Comparison of ENCODE assay signal across 9 cellular contexts in the genomic region with DNA sequence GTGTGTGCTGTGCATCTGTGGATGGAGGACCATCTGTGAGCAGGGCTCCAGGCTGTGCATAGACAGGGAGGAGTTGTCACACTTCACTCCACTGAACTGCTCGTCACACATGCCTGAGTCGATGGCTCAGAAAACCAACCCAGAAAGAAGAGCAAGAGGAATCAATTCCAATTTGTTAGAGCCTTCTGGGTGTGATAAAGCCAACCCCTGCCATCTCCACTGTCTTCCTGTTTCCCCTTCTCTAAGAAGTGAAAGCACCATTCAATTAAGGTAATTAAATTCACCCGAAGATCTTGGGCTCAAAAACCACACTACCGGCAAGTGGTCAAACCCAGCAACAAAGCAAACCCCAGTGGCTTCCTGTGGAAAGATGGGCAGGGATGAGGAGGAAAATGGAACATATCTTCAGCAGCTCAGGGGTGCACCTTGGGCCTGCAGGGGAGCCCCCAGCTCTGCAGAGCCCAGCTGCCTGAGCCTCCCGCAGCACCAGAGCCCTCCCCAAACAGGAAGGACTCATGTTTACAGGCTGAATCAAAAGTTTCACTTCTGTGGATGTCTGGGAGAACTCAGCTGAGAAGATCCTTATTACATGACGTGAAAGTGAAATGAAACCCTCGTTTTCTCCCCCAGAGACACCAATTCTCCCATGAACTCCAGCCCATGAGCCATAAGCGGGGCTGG. TPM values are rescaled to one million over a fixed set of nuclear protein-coding genes. Genes with fewer than 3 reads are reported as not detected.
A peak's percentile ranks its signal among the peaks of the same experiment; 100 is the strongest.
DNase-seq lines count a peak whose midpoint lies in the region; ATAC-seq and TF ChIP-seq lines count a peak whose summit lies in the region.
"Had no signal": no experiment of that assay in that cellular context is flagged by ENCODE, and none has a peak within 500 bp of the region (broad histone marks: within the 10 kb centered on the region; RNA-seq: fewer than 3 reads in every experiment).

No MANE protein-coding gene starts in this region.

- no peaks in the 10 kb centered on the region for H3K9me3 Mint-ChIP-seq in activated T-cell treated with anti-CD3 and anti-CD28 coated beads, Interleukin-2, amount 50 U/mL, for 24 hours
- H3K9me3 Mint-ChIP-seq in IgD-negative memory B cell, result peaks cover 0 to 5% (median 0%) of the 10 kb centered on the region in 3 donors
- peaks cover 3% of the 10 kb centered on the region in 2 donors for H3K9me3 Mint-ChIP-seq in activated naive CD4-positive, alpha-beta T cell treated with anti-CD3 and anti-CD28 coated beads, Interleukin-2, amount 50 U/mL, for 72 hours
- H3K9me3 Mint-ChIP-seq in stimulated activated naive B cell treated with anti-CD40 and anti-IgM and Interleukin-4, amounts not matched to agents 10 μg/mL and 1 μg/mL and 100 μg/mL, for 72 hours, result peaks cover 0 to 3% of the 10 kb centered on the region in 2 donors

- POLR2A ChIA-PET in RWPE1 (lab: Yijun Ruan, JAX; ENCODE audit: low non-redundant PET), result no interaction called here

- no peaks in the 10 kb centered on the region for H3K27me3 Mint-ChIP-seq in activated T-cell treated with anti-CD3 and anti-CD28 coated beads, Interleukin-2, amount 50 U/mL, for 24 hours
- H3K27me3 Mint-ChIP-seq in IgD-negative memory B cell, result no peaks in the 10 kb centered on the region
- H3K27me3 Mint-ChIP-seq in stimulated activated naive B cell treated with anti-CD40 and anti-IgM and Interleukin-4, amounts not matched to agents 10 μg/mL and 1 μg/mL and 100 μg/mL, for 72 hours, result no peaks in the 10 kb centered on the region

- H3K27ac ChIP-seq in RWPE1, result no peak overlapping the region

- no peaks in the 10 kb centered on the region for H3K36me3 Mint-ChIP-seq in activated T-cell treated with anti-CD3 and anti-CD28 coated beads, Interleukin-2, amount 50 U/mL, for 24 hours (ENCODE audit: low read depth)
- peaks cover 4% of the 10 kb centered on the region for H3K36me3 Mint-ChIP-seq in IgD-negative memory B cell
- H3K36me3 Mint-ChIP-seq in activated naive CD4-positive, alpha-beta T cell treated with anti-CD3 and anti-CD28 coated beads, Interleukin-2, amount 50 U/mL, for 72 hours, result no peaks in the 10 kb centered on the region
- no peaks in the 10 kb centered on the region for H3K36me3 Mint-ChIP-seq in stimulated activated naive B cell treated with anti-CD40 and anti-IgM and Interleukin-4, amounts not matched to agents 10 μg/mL and 1 μg/mL and 100 μg/mL, for 72 hours

- peaks cover 22% of the 10 kb centered on the region for H3K4me1 Mint-ChIP-seq in activated T-cell treated with anti-CD3 and anti-CD28 coated beads, Interleukin-2, amount 50 U/mL, for 24 hours (ENCODE audit: low read depth)
- peaks cover 24 to 30% (median 28%) of the 10 kb centered on the region in 3 donors for H3K4me1 Mint-ChIP-seq in IgD-negative memory B cell
- peaks cover 20 to 27% of the 10 kb centered on the region in 2 donors for H3K4me1 Mint-ChIP-seq in stimulated activated naive B cell treated with anti-CD40 and anti-IgM and Interleukin-4, amounts not matched to agents 10 μg/mL and 1 μg/mL and 100 μg/mL, for 72 hours

- TF ChIP-seq CTCF in RWPE1 (conservative IDR thresholded peaks at IDR 0.05; ENCODE audit: low read depth), result no peak

- peak overlapping the region; percentile 74 for H3K27ac Mint-ChIP-seq in activated T-cell treated with anti-CD3 and anti-CD28 coated beads, Interleukin-2, amount 50 U/mL, for 24 hours
- peak overlapping the region; percentile 56 to 95 (median 92) for H3K27ac Mint-ChIP-seq in IgD-negative memory B cell
- peak overlapping the region in 1 of 2 donors; percentile 26 for H3K27ac Mint-ChIP-seq in activated naive CD4-positive, alpha-beta T cell treated with anti-CD3 and anti-CD28 coated beads, Interleukin-2, amount 50 U/mL, for 72 hours
- H3K27ac Mint-ChIP-seq in stimulated activated naive B cell treated with anti-CD40 and anti-IgM and Interleukin-4, amounts not matched to agents 10 μg/mL and 1 μg/mL and 100 μg/mL, for 72 hours, result peak overlapping the region; percentile 72

- CTCF ChIA-PET in RWPE1 (lab: Yijun Ruan, JAX), result no interaction called here

- DNase-seq in activated T-cell treated with anti-CD3 and anti-CD28 coated beads, Interleukin-2, amount 50 U/mL, for 24 hours, result no peak
- no peak for DNase-seq in activated T-cell treated with anti-CD3 and anti-CD28 coated beads for 4 hours
- no peak for DNase-seq in activated naive CD4-positive, alpha-beta T cell treated with anti-CD3 and anti-CD28 coated beads, Interleukin-2, amount 50 U/mL, for 72 hours (ENCODE audit: low spot score in 2 of 2)
- DNase-seq in stimulated activated naive B cell treated with anti-CD40 and anti-IgM and Interleukin-4, amounts not matched to agents 10 μg/mL and 1 μg/mL and 100 μg/mL, for 72 hours, result peak; percentile 37
- DNase-seq in SW 1271 (lab: John Stamatoyannopoulos, UW), result no peak
- no peak for DNase-seq in RWPE1 (ENCODE audit: low spot score)

- peak; percentile 47 to 72 for ATAC-seq in activated naive CD4-positive, alpha-beta T cell treated with anti-CD3 and anti-CD28 coated beads, Interleukin-2, amount 50 U/mL, for 72 hours
- peak; percentile 82 to 86 for ATAC-seq in stimulated activated naive B cell treated with anti-CD40 and anti-IgM and Interleukin-4, amounts not matched to agents 10 μg/mL and 1 μg/mL and 100 μg/mL, for 72 hours (replicated peaks)
- no peak for ATAC-seq in GM21526 (IDR thresholded peaks at IDR 0.05; ENCODE audit: low FRiP score, unreplicated experiment)

- no peak overlapping the region for H3K4me3 Mint-ChIP-seq in activated T-cell treated with anti-CD3 and anti-CD28 coated beads, Interleukin-2, amount 50 U/mL, for 24 hours
- peak overlapping the region; percentile 53 to 90 (median 64) for H3K4me3 Mint-ChIP-seq in IgD-negative memory B cell
- H3K4me3 Mint-ChIP-seq in stimulated activated naive B cell treated with anti-CD40 and anti-IgM and Interleukin-4, amounts not matched to agents 10 μg/mL and 1 μg/mL and 100 μg/mL, for 72 hours, result peak overlapping the region; percentile 14 to 64

RNA-seq across cellular contexts. Expression of a gene that starts 10.9 kb away (rescaled TPM):
- polyA plus RNA-seq in IgD-negative memory B cell, result not detected
- not detected for total RNA-seq in activated naive CD4-positive, alpha-beta T cell treated with anti-CD3 and anti-CD28 coated beads, Interleukin-2, amount 50 U/mL, for 72 hours
- total RNA-seq: pulmonary artery endothelial cell had no signal
